In genomic region chr20:31675828-31676533, GRCh38 we compare ENCODE assay signal across 8 cellular contexts. TPM values are rescaled to one million over a fixed set of nuclear protein-coding genes. Genes with fewer than 3 reads are reported as not detected.
A peak's percentile ranks its signal among the peaks of the same experiment; 100 is the strongest.
DNase-seq lines count a peak whose midpoint lies in the region; ATAC-seq and TF ChIP-seq lines count a peak whose summit lies in the region.

No MANE protein-coding gene starts in this region.

- peak overlapping the region; percentile 43 to 69 (median 54) for H3K27ac ChIP-seq in sigmoid colon

- DNase-seq in Kasumi-1 (lab: John Stamatoyannopoulos, UW): peak; percentile 88 to 93
- DNase-seq in activated CD8-positive, alpha-beta memory T cell treated with anti-CD3 and anti-CD28 coated beads, Interleukin-2, amount 10 ng/mL, durations not matched to agents 7 days and 5 days: peak; percentile 92
- peak; percentile 18 for DNase-seq in fibroblast of peridontal ligament (ENCODE audit: extremely low read depth)
- no peak for DNase-seq in sigmoid colon
- no peak for DNase-seq in LoVo (ENCODE audit: low spot score)
- DNase-seq in SIG-M5 treated with dmso at 0.1 percent for 504 hours (lab: John Stamatoyannopoulos, UW; ENCODE audit: unreplicated experiment): no peak
- DNase-seq in glomerular visceral epithelial cell (ENCODE audit: extremely low spot score): no peak

- H3K27ac Mint-ChIP-seq in activated CD8-positive, alpha-beta memory T cell treated with anti-CD3 and anti-CD28 coated beads, Interleukin-2, amount 10 ng/mL, durations not matched to agents 7 days and 5 days: peak overlapping the region; percentile 97

- no peak for TF ChIP-seq CTCF in sigmoid colon (IDR thresholded peaks at IDR 0.05)

- no peaks in the 10 kb centered on the region for H3K9me3 Mint-ChIP-seq in activated CD8-positive, alpha-beta memory T cell treated with anti-CD3 and anti-CD28 coated beads, Interleukin-2, amount 10 ng/mL, durations not matched to agents 7 days and 5 days (ENCODE audit: low read depth)

- no peak for TF ChIP-seq POLR2A in sigmoid colon (IDR thresholded peaks at IDR 0.05)

- peaks cover 52% of the 10 kb centered on the region for H3K36me3 Mint-ChIP-seq in activated CD8-positive, alpha-beta memory T cell treated with anti-CD3 and anti-CD28 coated beads, Interleukin-2, amount 10 ng/mL, durations not matched to agents 7 days and 5 days

- WGBS in sigmoid colon, 2 donors: 50 to 83% methylated on average over 10 of the region's 10 CpGs

- peak overlapping the region; percentile 85 for H3K4me3 Mint-ChIP-seq in activated CD8-positive, alpha-beta memory T cell treated with anti-CD3 and anti-CD28 coated beads, Interleukin-2, amount 10 ng/mL, durations not matched to agents 7 days and 5 days

- H3K27me3 Mint-ChIP-seq in activated CD8-positive, alpha-beta memory T cell treated with anti-CD3 and anti-CD28 coated beads, Interleukin-2, amount 10 ng/mL, durations not matched to agents 7 days and 5 days: no peaks in the 10 kb centered on the region

- H3K36me3 ChIP-seq in sigmoid colon: peaks cover 0 to 6% (median 0%) of the 10 kb centered on the region in 4 donors

- intact Hi-C loops in sigmoid colon (cut with DNase I): no loop called here

- TF ChIP-seq EP300 in sigmoid colon (IDR thresholded peaks at IDR 0.05): no peak

- peaks cover 92% of the 10 kb centered on the region for H3K4me1 Mint-ChIP-seq in activated CD8-positive, alpha-beta memory T cell treated with anti-CD3 and anti-CD28 coated beads, Interleukin-2, amount 10 ng/mL, durations not matched to agents 7 days and 5 days

- peaks cover 0 to 28% (median 26%) of the 10 kb centered on the region in 4 donors for H3K4me1 ChIP-seq in sigmoid colon

- ATAC-seq in GM18867 (IDR thresholded peaks at IDR 0.05; ENCODE audit: unreplicated experiment): peak; percentile 72
- peak; percentile 75 for ATAC-seq in activated CD8-positive, alpha-beta memory T cell treated with anti-CD3 and anti-CD28 coated beads, Interleukin-2, amount 10 ng/mL, durations not matched to agents 7 days and 5 days

- H3K4me3 ChIP-seq in sigmoid colon: no peak overlapping the region

- CTCF ChIA-PET in activated CD8-positive, alpha-beta memory T cell treated with anti-CD3 and anti-CD28 coated beads, Interleukin-2, amount 10 ng/mL, durations not matched to agents 7 days and 5 days (lab: Charles Lee): interaction anchor here (0.8 to 8.1 kb wide), 9 partner anchors 8 to 72 kb away, joined by 3 to 94 read pairs (median 11); partner anchors contain the start of genes BCL2L1 and TPX2

- H3K9me3 ChIP-seq in sigmoid colon: no peaks in the 10 kb centered on the region

- no peaks in the 10 kb centered on the region for H3K27me3 ChIP-seq in sigmoid colon

RNA-seq across cellular contexts. Expression of gene COX4I2, which starts 38.3 kb away (rescaled TPM):
- total RNA-seq in activated CD8-positive, alpha-beta memory T cell treated with anti-CD3 and anti-CD28 coated beads, Interleukin-2, amount 10 ng/mL, durations not matched to agents 7 days and 5 days: not detected
- 1 to 10 TPM in 1 of 4 donors, not detected in 3; 1.1 TPM for total RNA-seq in sigmoid colon
- polyA plus RNA-seq in sigmoid colon: 1 to 10 TPM in 2 of 3 donors, not detected in 1; 1.4 to 3.0 TPM

RNA-seq across cellular contexts. Expression of gene BCL2L1, which starts 46.7 kb away (rescaled TPM):
- total RNA-seq in activated CD8-positive, alpha-beta memory T cell treated with anti-CD3 and anti-CD28 coated beads, Interleukin-2, amount 10 ng/mL, durations not matched to agents 7 days and 5 days: 100 to 1,000 TPM in 1 of 2 experiments, 10 to 100 TPM in 1; 69.8 to 121 TPM
- 10 to 100 TPM; 53.2 to 71.3 (median 55.7) TPM for total RNA-seq in sigmoid colon
- 10 to 100 TPM; 76.1 to 94.8 (median 78.7) TPM for polyA plus RNA-seq in sigmoid colon

Comparison
In these comparisons a context has a peak if more than half of its experiments do, and no peak if none do; other contexts are left out.
1. DNase-seq: peak in Kasumi-1 (2 of 2), activated CD8-positive, alpha-beta memory T cell treated with anti-CD3 and anti-CD28 coated beads, Interleukin-2, amount 10 ng/mL, durations not matched to agents 7 days and 5 days (single experiment) and fibroblast of peridontal ligament (single experiment); none in sigmoid colon (single experiment), LoVo (single experiment), SIG-M5 treated with dmso at 0.1 percent for 504 hours (single experiment) and glomerular visceral epithelial cell (single experiment).